ENCODE assay signal across 1 cellular context in genomic region chr20:38283236-38283635, GRCh38.
TF ChIP-seq lines count a peak whose summit lies in the region.

No MANE protein-coding gene starts in this region.

TF ChIP-seq in IMR-90, 13 proteins besides CTCF, POLR2A, EP300 and RAD21 (continued from another document):
- no peak for TF ChIP-seq ELK1 (IDR thresholded peaks at IDR 0.05; ENCODE audit: borderline replicate concordance, low read depth, low read length)
- TF ChIP-seq RFX5 (IDR thresholded peaks at IDR 0.05; ENCODE audit: low read depth, low read length), result no peak
TF ChIP-seq in IMR-90: peak in this region for 0.
